ENCODE assay signal across 1 cellular context in genomic region chr16:86050591-86051375, GRCh38.
TF ChIP-seq lines count a peak whose summit lies in the region.

No MANE protein-coding gene starts in this region.

TF ChIP-seq in H1, 55 proteins besides CTCF, POLR2A, EP300 and RAD21:
- no peak for TF ChIP-seq TBP (IDR thresholded peaks at IDR 0.05; ENCODE audit: low read depth, low read length)
- no peak for TF ChIP-seq CTBP2 (IDR thresholded peaks at IDR 0.05; ENCODE audit: borderline replicate concordance, insufficient read depth, insufficient read length, low read length)
- no peak for TF ChIP-seq RXRA (IDR thresholded peaks at IDR 0.05; ENCODE audit: insufficient read depth, low read depth, low read length)
- TF ChIP-seq, protein P1, sequence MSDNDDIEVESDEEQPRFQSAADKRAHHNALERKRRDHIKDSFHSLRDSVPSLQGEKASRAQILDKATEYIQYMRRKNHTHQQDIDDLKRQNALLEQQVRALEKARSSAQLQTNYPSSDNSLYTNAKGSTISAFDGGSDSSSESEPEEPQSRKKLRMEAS (IDR thresholded peaks at IDR 0.05) = no peak
- TF ChIP-seq SP2 (IDR thresholded peaks at IDR 0.05; ENCODE audit: low read length) = no peak
- TF ChIP-seq, protein P2, sequence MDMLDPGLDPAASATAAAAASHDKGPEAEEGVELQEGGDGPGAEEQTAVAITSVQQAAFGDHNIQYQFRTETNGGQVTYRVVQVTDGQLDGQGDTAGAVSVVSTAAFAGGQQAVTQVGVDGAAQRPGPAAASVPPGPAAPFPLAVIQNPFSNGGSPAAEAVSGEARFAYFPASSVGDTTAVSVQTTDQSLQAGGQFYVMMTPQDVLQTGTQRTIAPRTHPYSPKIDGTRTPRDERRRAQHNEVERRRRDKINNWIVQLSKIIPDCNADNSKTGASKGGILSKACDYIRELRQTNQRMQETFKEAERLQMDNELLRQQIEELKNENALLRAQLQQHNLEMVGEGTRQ (IDR thresholded peaks at IDR 0.05; ENCODE audit: low read length) = no peak
- TF ChIP-seq JUN (IDR thresholded peaks at IDR 0.05; ENCODE audit: low read depth, low read length) = no peak
- TF ChIP-seq CHD1 (IDR thresholded peaks at IDR 0.05; ENCODE audit: low read depth, low read length) = no peak
- no peak for TF ChIP-seq KDM5A (IDR thresholded peaks at IDR 0.05; ENCODE audit: low read length)
- no peak for TF ChIP-seq CBX5 (IDR thresholded peaks at IDR 0.05; ENCODE audit: low read depth, low read length)
- TF ChIP-seq SP4 (IDR thresholded peaks at IDR 0.05; ENCODE audit: low read length) = no peak
- no peak for TF ChIP-seq FOSL1 (IDR thresholded peaks at IDR 0.05; ENCODE audit: insufficient read depth, low read depth, low read length)
